33 cellular contexts compared by ENCODE assay signal in genomic region chr2:77725045-77725444, GRCh38.
A peak's percentile ranks its signal among the peaks of the same experiment; 100 is the strongest.
DNase-seq lines count a peak whose midpoint lies in the region; ATAC-seq, FAIRE-seq and TF ChIP-seq lines count a peak whose summit lies in the region.
"Had no signal": no experiment of that assay in that cellular context is flagged by ENCODE, and none has a peak within 500 bp of the region (broad histone marks: within the 10 kb centered on the region; RNA-seq: fewer than 3 reads in every experiment).

No MANE protein-coding gene starts in this region.

- H3K4me2 ChIP-seq in HepG2 (ENCODE audit: low read depth, low read length) = no peak overlapping the region
- H3K4me2 ChIP-seq: A549; BLaER1; BLaER1 treated with 17β-estradiol and CSF1 and Interleukin-3, amounts not matched to agents 10 nM and 100 nM had no signal

- BruUV-seq in HepG2 (replicated peaks; lab: Mats Ljungman, UMichigan) = no TSS peak

- H3K79me2 ChIP-seq in HepG2 (ENCODE audit: insufficient read depth, low read length) = no peaks in the 10 kb centered on the region

- ATAC-seq in HepG2 (no peak), right lobe of liver (no peak), WTC11 (no peak)
- ATAC-seq: A549; CD8-positive, alpha-beta T cell had no signal

- TF ChIP-seq RAD21 in HepG2 (CRISPR knock-in tag; IDR thresholded peaks at IDR 0.05) = no peak

- H3K4me1 Mint-ChIP-seq in WTC11 = peaks cover 3% of the 10 kb centered on the region; the same call in 1 of the 2 replicates
- H3K4me1 Mint-ChIP-seq: B cell; CD14-positive monocyte; CD4-positive, alpha-beta memory T cell; CD4-positive, CD25-positive, alpha-beta regulatory T cell; CD8-positive, alpha-beta memory T cell had no signal

- no peaks in the 10 kb centered on the region for H3K27me3 Mint-ChIP-seq in WTC11 (ENCODE audit: low read depth)
- H3K27me3 Mint-ChIP-seq: B cell; CD4-positive, alpha-beta memory T cell; CD4-positive, alpha-beta T cell; CD4-positive, CD25-positive, alpha-beta regulatory T cell; CD8-positive, alpha-beta memory T cell had no signal

- H3K36me3 ChIP-seq in HepG2 (replicated peaks in 1 of 2; ENCODE audit: control insufficient read depth in 1 of 2, insufficient read depth in 2 of 2, low read length in 2 of 2) (no peaks in the 10 kb centered on the region), right lobe of liver (no peaks in the 10 kb centered on the region)
- H3K36me3 ChIP-seq: BE2C; BLaER1; BLaER1 treated with 17β-estradiol and CSF1 and Interleukin-3, amounts not matched to agents 10 nM and 100 nM had no signal

- peaks cover 9% of the 10 kb centered on the region for H3K9me3 Mint-ChIP-seq in WTC11

- H3K4me1 ChIP-seq in HepG2 (ENCODE audit: insufficient read depth, low read length) (peaks cover 14% of the 10 kb centered on the region), right lobe of liver (no peaks in the 10 kb centered on the region)
- H3K4me1 ChIP-seq: A549; BE2C; BLaER1; BLaER1 treated with 17β-estradiol and CSF1 and Interleukin-3, amounts not matched to agents 10 nM and 100 nM; Caco-2 had no signal

- intact Hi-C loops in HepG2 (cut with micrococcal nuclease; ENCODE audit: unreplicated experiment) (no loop called here), right lobe of liver (cut with DNase I) (no loop called here)

- 13% methylated on average over 1 of the region's 1 CpG for WGBS in HepG2 (ENCODE audit: low lambda C conversion rate)
- WGBS in right lobe of liver (ENCODE audit: insufficient coverage, low coverage, low lambda C conversion rate, missing lambda C conversion rate) = 83% methylated on average over 1 of the region's 1 CpG

- TF ChIP-seq EP300 in HepG2 (IDR thresholded peaks at IDR 0.05; ENCODE audit: low read depth in 2 of 2, low read length in 2 of 2) (no peak), HepG2 (CRISPR knock-in tag; IDR thresholded peaks at IDR 0.05; ENCODE audit: borderline replicate concordance) (no peak)

- in situ Hi-C loops in HepG2 (cut with HindIII; ENCODE audit: extremely low pct_ligation_motif_present, low pct_unique_long_range_greater_than_20kb) = no loop called here

- no peak for TF ChIP-seq POLR2A in HepG2 (IDR thresholded peaks at IDR 0.05; ENCODE audit: insufficient read depth in 1 of 2, low read depth in 2 of 2, low read length in 2 of 2)
- no peak for TF ChIP-seq POLR2A in right lobe of liver (IDR thresholded peaks at IDR 0.05)

- no peak for FAIRE-seq in HepG2 (lab: Jason Lieb, UNC)
- FAIRE-seq: A204.1, A549, D721Med had no signal

- no peak overlapping the region for H3K4me3 Mint-ChIP-seq in WTC11
- H3K4me3 Mint-ChIP-seq: B cell; CD14-positive monocyte; CD4-positive, alpha-beta memory T cell; CD4-positive, alpha-beta T cell; CD4-positive, CD25-positive, alpha-beta regulatory T cell; CD8-positive, alpha-beta memory T cell; CD8-positive, alpha-beta T cell had no signal

- no peaks in the 10 kb centered on the region for H4K20me1 ChIP-seq in HepG2 (ENCODE audit: insufficient read depth, low read length)
- H4K20me1 ChIP-seq: BLaER1; BLaER1 treated with 17β-estradiol and CSF1 and Interleukin-3, amounts not matched to agents 10 nM and 100 nM had no signal

- POLR2A ChIA-PET in HepG2 (lab: Yijun Ruan, JAX) = no interaction called here
- POLR2A ChIA-PET in WTC11 (lab: Charles Lee) = no interaction called here

- no peak for TF ChIP-seq CTCF in HepG2 (CRISPR knock-in tag; IDR thresholded peaks at IDR 0.05)
- no peak for TF ChIP-seq CTCF in right lobe of liver (IDR thresholded peaks at IDR 0.05)
- TF ChIP-seq CTCF in WTC11 (IDR thresholded peaks at IDR 0.05) = no peak

- no peaks in the 10 kb centered on the region for H3K36me3 Mint-ChIP-seq in WTC11
- H3K36me3 Mint-ChIP-seq: CD14-positive monocyte; CD4-positive, alpha-beta memory T cell; CD4-positive, CD25-positive, alpha-beta regulatory T cell; CD8-positive, alpha-beta memory T cell; CD8-positive, alpha-beta T cell had no signal

- no peaks in the 10 kb centered on the region for H3K27me3 ChIP-seq in HepG2 (ENCODE audit: control insufficient read depth in 1 of 2, insufficient read depth in 2 of 2, low read length in 2 of 2)
- H3K27me3 ChIP-seq in right lobe of liver = no peaks in the 10 kb centered on the region
- H3K27me3 ChIP-seq: BE2C; BLaER1; BLaER1 treated with 17β-estradiol and CSF1 and Interleukin-3, amounts not matched to agents 10 nM and 100 nM had no signal

- DNase-seq in HepG2 (ENCODE audit: low spot score) (no peak), right lobe of liver (no peak), WTC11 (ENCODE audit: low spot score) (no peak), RPMI8226 (no peak)
- DNase-seq: 8988T; ACHN; AML-193; BE2C; C1 segment of cervical spinal cord; Caco-2; Calu3; CD4-positive, alpha-beta memory T cell; CD4-positive, alpha-beta T cell; CD4-positive, CD25-positive, alpha-beta regulatory T cell; CD8-positive, alpha-beta memory T cell; CD8-positive, alpha-beta T cell; COR-L47; DMS 273 treated with DMSO at 0.1 percent for 48 hours; DMS153; DMS53; DMS79; DMS79 treated with DMSO at 0.1 percent for 48 hours; DND-41; EL had no signal

- H3K4me3 ChIP-seq in HepG2 (replicated peaks in 1 of 3; ENCODE audit: insufficient read depth in 1 of 3, low read depth in 2 of 3, low read length in 3 of 3) (no peak overlapping the region), right lobe of liver (no peak overlapping the region)
- H3K4me3 ChIP-seq: A549; BLaER1; BLaER1 treated with 17β-estradiol and CSF1 and Interleukin-3, amounts not matched to agents 10 nM and 100 nM had no signal

- no peak overlapping the region for H3K27ac Mint-ChIP-seq in WTC11
- H3K27ac Mint-ChIP-seq: B cell; CD14-positive monocyte; CD4-positive, alpha-beta memory T cell; CD4-positive, alpha-beta T cell; CD4-positive, CD25-positive, alpha-beta regulatory T cell; CD8-positive, alpha-beta memory T cell; CD8-positive, alpha-beta T cell had no signal

- CTCF ChIA-PET in HepG2 (lab: Yijun Ruan, JAX; ENCODE audit: low intra/inter-chr PET ratio, low total read pairs) (no interaction called here), WTC11 (lab: Charles Lee) (no interaction called here)

- no peak overlapping the region for H2AFZ ChIP-seq in HepG2 (ENCODE audit: low read length)

- H3K9ac ChIP-seq in HepG2 (ENCODE audit: insufficient read depth, low read depth, low read length) = no peak overlapping the region
- H3K9ac ChIP-seq: BLaER1; BLaER1 treated with 17β-estradiol and CSF1 and Interleukin-3, amounts not matched to agents 10 nM and 100 nM had no signal

- H3K9me3 ChIP-seq in HepG2 (ENCODE audit: low read length) (no peaks in the 10 kb centered on the region), right lobe of liver (no peaks in the 10 kb centered on the region)
- H3K9me3 ChIP-seq: BE2C, BLaER1, Caco-2 had no signal

- H3K27ac ChIP-seq in HepG2 (ENCODE audit: extremely low read length, insufficient read depth, low read length) (no peak overlapping the region), right lobe of liver (no peak overlapping the region)
- H3K27ac ChIP-seq: 22Rv1; A549; BLaER1; BLaER1 treated with 17β-estradiol and CSF1 and Interleukin-3, amounts not matched to agents 10 nM and 100 nM; C4-2B had no signal

TF ChIP-seq in HepG2, 621 proteins besides CTCF, POLR2A, EP300 and RAD21:
- TF ChIP-seq PCBP2 (optimal IDR thresholded peaks at IDR 0.05; ENCODE audit: low read depth, low read length, poor library complexity, severe bottlenecking) = peak; percentile 95
- no peak for TF ChIP-seq CHD4 (IDR thresholded peaks at IDR 0.05; ENCODE audit: borderline replicate concordance, low read length)
- no peak for TF ChIP-seq GLI4 (CRISPR knock-in tag; IDR thresholded peaks at IDR 0.05; ENCODE audit: borderline replicate concordance)
- TF ChIP-seq MBNL3 (CRISPR knock-in tag; conservative IDR thresholded peaks at IDR 0.05) = no peak
- peak; percentile 98 for TF ChIP-seq HNRNPK (IDR thresholded peaks at IDR 0.05; ENCODE audit: low read depth, low read length, poor library complexity, severe bottlenecking)
- no peak for TF ChIP-seq CENPT (CRISPR knock-in tag; IDR thresholded peaks at IDR 0.05; ENCODE audit: low read depth)
- TF ChIP-seq PCBP1 (IDR thresholded peaks at IDR 0.05; ENCODE audit: borderline replicate concordance, low read depth, low read length) = peak; percentile 93
TF ChIP-seq in HepG2: peak in this region for 3.

TF ChIP-seq in WTC11, 78 proteins besides CTCF, POLR2A, EP300 and RAD21:
- TF ChIP-seq CREB1 (CRISPR knock-in tag; IDR thresholded peaks at IDR 0.05) = no peak
- TF ChIP-seq ZNF396 (CRISPR knock-in tag; IDR thresholded peaks at IDR 0.05; ENCODE audit: borderline replicate concordance) = no peak
- TF ChIP-seq GTF2I (CRISPR knock-in tag; conservative IDR thresholded peaks at IDR 0.05) = no peak
- TF ChIP-seq ZNF423 (CRISPR knock-in tag; IDR thresholded peaks at IDR 0.05) = no peak
- no peak for TF ChIP-seq ZNF317 (CRISPR knock-in tag; IDR thresholded peaks at IDR 0.05; ENCODE audit: borderline replicate concordance, low read depth)
- TF ChIP-seq, protein P1, sequence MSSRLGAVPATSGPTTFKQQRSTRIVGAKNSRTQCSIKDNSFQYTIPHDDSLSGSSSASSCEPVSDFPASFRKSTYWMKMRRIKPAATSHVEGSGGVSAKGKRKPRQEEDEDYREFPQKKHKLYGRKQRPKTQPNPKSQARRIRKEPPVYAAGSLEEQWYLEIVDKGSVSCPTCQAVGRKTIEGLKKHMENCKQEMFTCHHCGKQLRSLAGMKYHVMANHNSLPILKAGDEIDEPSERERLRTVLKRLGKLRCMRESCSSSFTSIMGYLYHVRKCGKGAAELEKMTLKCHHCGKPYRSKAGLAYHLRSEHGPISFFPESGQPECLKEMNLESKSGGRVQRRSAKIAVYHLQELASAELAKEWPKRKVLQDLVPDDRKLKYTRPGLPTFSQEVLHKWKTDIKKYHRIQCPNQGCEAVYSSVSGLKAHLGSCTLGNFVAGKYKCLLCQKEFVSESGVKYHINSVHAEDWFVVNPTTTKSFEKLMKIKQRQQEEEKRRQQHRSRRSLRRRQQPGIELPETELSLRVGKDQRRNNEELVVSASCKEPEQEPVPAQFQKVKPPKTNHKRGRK (CRISPR knock-in tag; IDR thresholded peaks at IDR 0.05; ENCODE audit: borderline replicate concordance) = 0 out of 2 replicates have a peak, but pooled peaks have one; percentile 72
- no peak for TF ChIP-seq ATF1 (CRISPR knock-in tag; IDR thresholded peaks at IDR 0.05)
